In the genomic region with DNA sequence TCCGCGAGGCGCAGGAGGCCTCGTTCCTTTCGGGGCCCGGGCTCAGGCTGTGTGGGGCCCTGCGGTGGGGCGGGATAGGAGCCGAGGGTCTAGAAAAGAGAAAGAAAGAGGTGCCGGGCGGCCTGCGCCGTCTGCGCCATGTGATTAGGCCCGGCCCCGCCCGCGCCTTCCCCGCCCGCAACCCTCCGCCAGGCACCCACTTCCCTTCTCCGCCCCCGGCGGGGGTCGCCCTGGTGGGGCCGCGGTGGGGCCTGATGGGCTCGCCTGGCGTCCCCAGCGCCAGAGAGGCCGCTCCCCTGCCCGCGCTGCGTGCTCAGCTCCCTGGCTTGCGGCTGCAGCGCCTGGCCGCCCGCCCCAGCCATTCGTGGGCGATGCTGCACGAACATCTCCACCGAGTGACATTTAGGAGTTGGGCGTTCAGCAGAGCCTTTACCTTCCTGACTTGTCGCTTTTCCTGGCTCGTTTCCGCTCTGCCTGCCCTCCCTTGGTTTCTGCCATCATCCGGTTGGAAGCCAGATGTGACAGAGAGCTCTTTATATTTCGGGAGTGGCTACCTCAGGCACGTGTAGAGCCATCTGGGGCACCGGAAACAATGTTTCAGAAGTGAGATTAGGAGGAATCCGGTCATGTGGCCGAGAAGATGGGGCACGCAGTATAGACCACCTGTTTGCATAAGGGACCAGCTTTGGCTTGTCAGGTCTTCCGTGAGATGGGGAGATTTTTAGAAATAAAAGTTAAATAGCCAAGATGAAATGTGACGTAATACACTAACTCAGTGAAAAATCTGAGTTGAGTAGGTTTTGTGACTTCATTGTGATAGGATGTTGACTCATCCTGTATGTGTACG, we compare ENCODE assay signal across 1 cellular context.
TF ChIP-seq lines count a peak whose summit lies in the region.

No MANE protein-coding gene starts in this region.

TF ChIP-seq in HepG2, 621 proteins besides CTCF, POLR2A, EP300 and RAD21 (continued from another document and continues in another):
- TF ChIP-seq ZNF784 (CRISPR knock-in tag; IDR thresholded peaks at IDR 0.05; ENCODE audit: borderline replicate concordance): no peak
- no peak for TF ChIP-seq SP140L (CRISPR knock-in tag; IDR thresholded peaks at IDR 0.05; ENCODE audit: borderline replicate concordance)
- no peak for TF ChIP-seq ZNF10 (CRISPR knock-in tag; IDR thresholded peaks at IDR 0.05; ENCODE audit: borderline replicate concordance, low read depth)
- TF ChIP-seq, protein P1, sequence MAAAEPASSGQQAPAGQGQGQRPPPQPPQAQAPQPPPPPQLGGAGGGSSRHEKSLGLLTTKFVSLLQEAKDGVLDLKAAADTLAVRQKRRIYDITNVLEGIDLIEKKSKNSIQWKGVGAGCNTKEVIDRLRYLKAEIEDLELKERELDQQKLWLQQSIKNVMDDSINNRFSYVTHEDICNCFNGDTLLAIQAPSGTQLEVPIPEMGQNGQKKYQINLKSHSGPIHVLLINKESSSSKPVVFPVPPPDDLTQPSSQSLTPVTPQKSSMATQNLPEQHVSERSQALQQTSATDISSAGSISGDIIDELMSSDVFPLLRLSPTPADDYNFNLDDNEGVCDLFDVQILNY (CRISPR knock-in tag; conservative IDR thresholded peaks at IDR 0.05): no peak
- no peak for TF ChIP-seq NR2F2 (IDR thresholded peaks at IDR 0.05; ENCODE audit: borderline replicate concordance, low read depth)
- TF ChIP-seq BATF2 (CRISPR knock-in tag; IDR thresholded peaks at IDR 0.05): no peak; the same call in 1 of the 2 replicates
- TF ChIP-seq ZNF569 (CRISPR knock-in tag; IDR thresholded peaks at IDR 0.05; ENCODE audit: borderline replicate concordance): no peak
- TF ChIP-seq, protein P2, sequence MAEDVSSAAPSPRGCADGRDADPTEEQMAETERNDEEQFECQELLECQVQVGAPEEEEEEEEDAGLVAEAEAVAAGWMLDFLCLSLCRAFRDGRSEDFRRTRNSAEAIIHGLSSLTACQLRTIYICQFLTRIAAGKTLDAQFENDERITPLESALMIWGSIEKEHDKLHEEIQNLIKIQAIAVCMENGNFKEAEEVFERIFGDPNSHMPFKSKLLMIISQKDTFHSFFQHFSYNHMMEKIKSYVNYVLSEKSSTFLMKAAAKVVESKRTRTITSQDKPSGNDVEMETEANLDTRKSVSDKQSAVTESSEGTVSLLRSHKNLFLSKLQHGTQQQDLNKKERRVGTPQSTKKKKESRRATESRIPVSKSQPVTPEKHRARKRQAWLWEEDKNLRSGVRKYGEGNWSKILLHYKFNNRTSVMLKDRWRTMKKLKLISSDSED (CRISPR knock-in tag; IDR thresholded peaks at IDR 0.05): no peak
- TF ChIP-seq SNAPC2 (CRISPR knock-in tag; IDR thresholded peaks at IDR 0.05): 0 out of 2 replicates have a peak, but pooled peaks have one; percentile 12
- peak; percentile 83; the same call in 1 of the 2 replicates for TF ChIP-seq ZNF354B (CRISPR knock-in tag; IDR thresholded peaks at IDR 0.05)
- no peak for TF ChIP-seq ZNF720 (CRISPR knock-in tag; IDR thresholded peaks at IDR 0.05)
- no peak for TF ChIP-seq ZSCAN22 (CRISPR knock-in tag; IDR thresholded peaks at IDR 0.05)
- TF ChIP-seq TCF7 (IDR thresholded peaks at IDR 0.05; ENCODE audit: low read depth): peak; percentile 28; the same call in 1 of the 2 replicates
- TF ChIP-seq, protein P3, sequence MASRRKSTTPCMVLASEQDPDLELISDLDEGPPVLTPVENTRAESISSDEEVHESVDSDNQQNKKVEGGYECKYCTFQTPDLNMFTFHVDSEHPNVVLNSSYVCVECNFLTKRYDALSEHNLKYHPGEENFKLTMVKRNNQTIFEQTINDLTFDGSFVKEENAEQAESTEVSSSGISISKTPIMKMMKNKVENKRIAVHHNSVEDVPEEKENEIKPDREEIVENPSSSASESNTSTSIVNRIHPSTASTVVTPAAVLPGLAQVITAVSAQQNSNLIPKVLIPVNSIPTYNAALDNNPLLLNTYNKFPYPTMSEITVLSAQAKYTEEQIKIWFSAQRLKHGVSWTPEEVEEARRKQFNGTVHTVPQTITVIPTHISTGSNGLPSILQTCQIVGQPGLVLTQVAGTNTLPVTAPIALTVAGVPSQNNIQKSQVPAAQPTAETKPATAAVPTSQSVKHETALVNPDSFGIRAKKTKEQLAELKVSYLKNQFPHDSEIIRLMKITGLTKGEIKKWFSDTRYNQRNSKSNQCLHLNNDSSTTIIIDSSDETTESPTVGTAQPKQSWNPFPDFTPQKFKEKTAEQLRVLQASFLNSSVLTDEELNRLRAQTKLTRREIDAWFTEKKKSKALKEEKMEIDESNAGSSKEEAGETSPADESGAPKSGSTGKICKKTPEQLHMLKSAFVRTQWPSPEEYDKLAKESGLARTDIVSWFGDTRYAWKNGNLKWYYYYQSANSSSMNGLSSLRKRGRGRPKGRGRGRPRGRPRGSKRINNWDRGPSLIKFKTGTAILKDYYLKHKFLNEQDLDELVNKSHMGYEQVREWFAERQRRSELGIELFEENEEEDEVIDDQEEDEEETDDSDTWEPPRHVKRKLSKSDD (CRISPR knock-in tag; IDR thresholded peaks at IDR 0.05; ENCODE audit: low read depth): 0 out of 2 replicates have a peak, but pooled peaks have one; percentile 33
- peak; percentile 94 for TF ChIP-seq ZNF891 (CRISPR knock-in tag; IDR thresholded peaks at IDR 0.05)
- TF ChIP-seq SIX4 (CRISPR knock-in tag; IDR thresholded peaks at IDR 0.05): no peak
- no peak; the same call in 1 of the 2 replicates for TF ChIP-seq MIXL1 (CRISPR knock-in tag; IDR thresholded peaks at IDR 0.05)
- TF ChIP-seq, protein P4, sequence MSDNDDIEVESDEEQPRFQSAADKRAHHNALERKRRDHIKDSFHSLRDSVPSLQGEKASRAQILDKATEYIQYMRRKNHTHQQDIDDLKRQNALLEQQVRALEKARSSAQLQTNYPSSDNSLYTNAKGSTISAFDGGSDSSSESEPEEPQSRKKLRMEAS (IDR thresholded peaks at IDR 0.05): peak; percentile 93
- TF ChIP-seq PPARG (CRISPR knock-in tag; conservative IDR thresholded peaks at IDR 0.05): peak; percentile 40; the same call in 1 of the 2 replicates
- TF ChIP-seq ZKSCAN5 (CRISPR knock-in tag; IDR thresholded peaks at IDR 0.05): no peak
- no peak for TF ChIP-seq ZNF292 (CRISPR knock-in tag; IDR thresholded peaks at IDR 0.05; ENCODE audit: borderline replicate concordance, low read depth)
- TF ChIP-seq MLLT10 (CRISPR knock-in tag; IDR thresholded peaks at IDR 0.05): no peak
- TF ChIP-seq PTBP1 (IDR thresholded peaks at IDR 0.05; ENCODE audit: low read depth, low read length, poor library complexity, severe bottlenecking): no peak
- TF ChIP-seq SAFB2 (CRISPR knock-in tag; IDR thresholded peaks at IDR 0.05; ENCODE audit: borderline replicate concordance, low read depth): peak; percentile 87
- TF ChIP-seq JUN (CRISPR knock-in tag; IDR thresholded peaks at IDR 0.05): no peak
- TF ChIP-seq ZFP36L2 (CRISPR knock-in tag; IDR thresholded peaks at IDR 0.05): no peak
- no peak for TF ChIP-seq ZNF326 (CRISPR knock-in tag; IDR thresholded peaks at IDR 0.05; ENCODE audit: borderline replicate concordance)
- peak; percentile 94 for TF ChIP-seq ATF7 (IDR thresholded peaks at IDR 0.05)
- TF ChIP-seq ATF7 (CRISPR knock-in tag; IDR thresholded peaks at IDR 0.05): no peak
- no peak for TF ChIP-seq YY1 (IDR thresholded peaks at IDR 0.05; ENCODE audit: insufficient read depth, insufficient replicate concordance, low read depth, low read length)
- TF ChIP-seq ZBTB4 (CRISPR knock-in tag; IDR thresholded peaks at IDR 0.05; ENCODE audit: borderline replicate concordance): no peak
- no peak for TF ChIP-seq NFKBIZ (CRISPR knock-in tag; IDR thresholded peaks at IDR 0.05)
- TF ChIP-seq ZNF263 (CRISPR knock-in tag; IDR thresholded peaks at IDR 0.05): peak; percentile 51; the same call in 1 of the 2 replicates
- TF ChIP-seq, protein P5, sequence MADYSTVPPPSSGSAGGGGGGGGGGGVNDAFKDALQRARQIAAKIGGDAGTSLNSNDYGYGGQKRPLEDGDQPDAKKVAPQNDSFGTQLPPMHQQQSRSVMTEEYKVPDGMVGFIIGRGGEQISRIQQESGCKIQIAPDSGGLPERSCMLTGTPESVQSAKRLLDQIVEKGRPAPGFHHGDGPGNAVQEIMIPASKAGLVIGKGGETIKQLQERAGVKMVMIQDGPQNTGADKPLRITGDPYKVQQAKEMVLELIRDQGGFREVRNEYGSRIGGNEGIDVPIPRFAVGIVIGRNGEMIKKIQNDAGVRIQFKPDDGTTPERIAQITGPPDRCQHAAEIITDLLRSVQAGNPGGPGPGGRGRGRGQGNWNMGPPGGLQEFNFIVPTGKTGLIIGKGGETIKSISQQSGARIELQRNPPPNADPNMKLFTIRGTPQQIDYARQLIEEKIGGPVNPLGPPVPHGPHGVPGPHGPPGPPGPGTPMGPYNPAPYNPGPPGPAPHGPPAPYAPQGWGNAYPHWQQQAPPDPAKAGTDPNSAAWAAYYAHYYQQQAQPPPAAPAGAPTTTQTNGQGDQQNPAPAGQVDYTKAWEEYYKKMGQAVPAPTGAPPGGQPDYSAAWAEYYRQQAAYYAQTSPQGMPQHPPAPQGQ (CRISPR knock-in tag; IDR thresholded peaks at IDR 0.05; ENCODE audit: borderline replicate concordance): no peak
- TF ChIP-seq SATB2 (CRISPR knock-in tag; IDR thresholded peaks at IDR 0.05): 0 out of 2 replicates have a peak, but pooled peaks have one; percentile 12
